Comparison of ENCODE assay signal across 8 cellular contexts in the genomic region with DNA sequence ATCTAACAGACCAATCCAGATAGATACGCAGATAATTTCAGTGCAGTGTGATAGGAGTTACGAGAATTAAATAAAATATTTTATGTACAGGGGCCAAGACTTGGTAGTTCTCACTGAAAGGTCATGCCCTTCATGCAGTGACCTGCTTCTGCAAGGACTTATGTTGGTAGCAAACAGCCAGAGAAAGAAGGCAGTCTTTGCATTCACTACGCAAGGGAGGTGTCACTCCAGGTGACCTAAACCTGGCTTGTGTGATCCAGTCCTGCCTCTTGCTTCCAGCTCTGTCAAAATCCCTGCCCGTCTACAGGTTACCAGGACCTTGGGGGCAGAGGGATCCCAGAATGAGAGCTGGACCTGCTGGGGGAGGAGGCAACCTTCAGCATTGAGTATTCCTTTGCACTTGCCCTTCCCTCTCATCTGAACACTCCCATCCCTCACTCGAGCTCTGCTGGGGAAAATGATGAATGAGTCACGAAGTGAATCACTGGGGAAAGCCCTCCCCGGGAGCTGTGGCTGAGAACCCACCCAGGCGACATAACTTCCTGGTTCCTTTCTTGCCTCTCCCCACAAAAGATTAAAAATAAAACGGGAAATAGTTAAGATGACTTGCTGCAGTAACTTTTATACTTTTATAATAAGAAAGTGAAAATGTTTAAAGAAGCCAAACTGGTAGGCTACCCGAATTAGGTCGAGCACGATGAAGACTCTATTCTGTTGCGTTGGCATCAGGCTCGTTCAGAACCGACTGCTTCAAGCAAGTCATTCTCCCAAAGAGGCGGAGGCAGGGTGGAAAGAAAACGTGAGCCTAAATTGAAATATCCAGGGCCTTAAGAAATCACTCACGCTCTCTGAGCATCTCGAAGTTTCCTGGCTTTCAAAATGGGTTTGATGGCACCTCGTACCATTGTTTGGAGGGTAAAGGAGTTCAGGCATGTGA.
DNase-seq lines count a peak whose midpoint lies in the region; ATAC-seq and TF ChIP-seq lines count a peak whose summit lies in the region.

No MANE protein-coding gene starts in this region.

- H2BK12ac ChIP-seq in trophoblast cell (ENCODE audit: low read length) = no peak overlapping the region

- peak overlapping the region; percentile 34 for H4K8ac ChIP-seq in trophoblast cell (ENCODE audit: low read depth, low read length)

- intact Hi-C loops in OCI-LY7 (cut with micrococcal nuclease; ENCODE audit: unreplicated experiment) = no loop called here

- no peak overlapping the region for H3K14ac ChIP-seq in trophoblast cell (ENCODE audit: low read length)

- peaks cover 7% of the 10 kb centered on the region; the same call in 1 of the 2 replicates for H4K20me1 ChIP-seq in OCI-LY7 (ENCODE audit: insufficient read depth, low read length)

- H3K27me3 ChIP-seq in trophoblast cell (ENCODE audit: insufficient read depth, low read length) = no peaks in the 10 kb centered on the region

- no peak overlapping the region for H3K18ac ChIP-seq in trophoblast cell (ENCODE audit: low read length)

- no peak overlapping the region for H4K12ac ChIP-seq in trophoblast cell (ENCODE audit: low read depth, low read length)

- H3K27ac ChIP-seq in epithelial cell of prostate (peak overlapping the region; percentile 32), trophoblast cell (ENCODE audit: low read depth, low read length) (no peak overlapping the region), OCI-LY7 (ENCODE audit: low read depth, low read length, poor library complexity, severe bottlenecking) (no peak overlapping the region)

- H3K9ac ChIP-seq in trophoblast cell (ENCODE audit: low read length) = no peak overlapping the region

- no peak overlapping the region for H2AK5ac ChIP-seq in trophoblast cell (ENCODE audit: low read length)

- no peaks in the 10 kb centered on the region for H3K79me1 ChIP-seq in trophoblast cell (ENCODE audit: low read length)

- H2AFZ ChIP-seq in trophoblast cell (ENCODE audit: insufficient read depth, low read length, poor library complexity) = no peak overlapping the region
- no peak overlapping the region for H2AFZ ChIP-seq in OCI-LY7 (ENCODE audit: low read length)

- H3K79me2 ChIP-seq in trophoblast cell (ENCODE audit: control insufficient read depth, insufficient read depth, low read length, poor library complexity) (no peaks in the 10 kb centered on the region), OCI-LY7 (ENCODE audit: insufficient read depth, low read depth, low read length) (no peaks in the 10 kb centered on the region)

- no peaks in the 10 kb centered on the region for H3K36me3 ChIP-seq in trophoblast cell (ENCODE audit: control insufficient read depth in 1 of 2, insufficient read depth in 2 of 2, low read length in 2 of 2)
- no peaks in the 10 kb centered on the region for H3K36me3 ChIP-seq in OCI-LY7 (ENCODE audit: insufficient read depth, low read length)

- no CpG with 5 or more reads among the region's 20 CpGs for WGBS in trophoblast cell (ENCODE audit: extremely low coverage, insufficient coverage, insufficient read length)

- peak; percentile 49 for ATAC-seq in GM18868 (IDR thresholded peaks at IDR 0.05; ENCODE audit: unreplicated experiment)
- peak; percentile 57 for ATAC-seq in HG03460 (IDR thresholded peaks at IDR 0.05; ENCODE audit: unreplicated experiment)

- H3K9me2 ChIP-seq in OCI-LY7 (ENCODE audit: insufficient read depth, low read length) = no peaks in the 10 kb centered on the region

- no peak overlapping the region for H3K23ac ChIP-seq in trophoblast cell (ENCODE audit: low read length)

- H3K4ac ChIP-seq in trophoblast cell (ENCODE audit: low read depth, low read length) = no peak overlapping the region

- peak; percentile 9 for DNase-seq in activated CD4-positive, alpha-beta T cell treated with anti-CD3 and anti-CD28 coated beads, Interleukin-2, amount 50 U/mL, for 1 hour
- peak; percentile 72 for DNase-seq in epithelial cell of prostate (ENCODE audit: low read depth, low spot score)
- peak; percentile 27 to 55 for DNase-seq in trophoblast cell
- DNase-seq in SK-N-DZ (ENCODE audit: low spot score) = no peak
- DNase-seq in NCI-H510A (lab: John Stamatoyannopoulos, UW) = no peak
- DNase-seq in OCI-LY7 (ENCODE audit: low spot score) = no peak

- H3K4me2 ChIP-seq in trophoblast cell (ENCODE audit: low read length) = no peak overlapping the region
- H3K4me2 ChIP-seq in OCI-LY7 (ENCODE audit: low read length) = no peak overlapping the region

- TF ChIP-seq CTCF in OCI-LY7 (conservative IDR thresholded peaks at IDR 0.05; ENCODE audit: low read length) = no peak

- H3K4me1 ChIP-seq in trophoblast cell (ENCODE audit: control insufficient read depth in 1 of 2, insufficient read depth in 2 of 2, low read length in 2 of 2) = peaks cover 0 to 3% of the 10 kb centered on the region in 2 experiments
- H3K4me1 ChIP-seq in OCI-LY7 (ENCODE audit: insufficient read depth, low read length, poor library complexity, severe bottlenecking) = peaks cover 4% of the 10 kb centered on the region

- H3K9me3 ChIP-seq in trophoblast cell (ENCODE audit: insufficient read depth, low read depth, low read length) (no peaks in the 10 kb centered on the region), OCI-LY7 (ENCODE audit: low read length) (no peaks in the 10 kb centered on the region)

- H4K91ac ChIP-seq in trophoblast cell (ENCODE audit: low read depth, low read length) = no peak overlapping the region

- BruUV-seq in OCI-LY7 (replicated peaks; lab: Mats Ljungman, UMichigan) = no TSS peak

- H3K4me3 ChIP-seq in trophoblast cell (ENCODE audit: low read depth, low read length) (no peak overlapping the region), OCI-LY7 (ENCODE audit: low read depth, low read length, poor library complexity, severe bottlenecking) (no peak overlapping the region)

- no peak overlapping the region for H2BK5ac ChIP-seq in trophoblast cell (ENCODE audit: low read depth, low read length, poor library complexity)

- H2BK120ac ChIP-seq in trophoblast cell (ENCODE audit: insufficient read depth, low read length, poor library complexity) = no peak overlapping the region

- CTCF ChIA-PET in OCI-LY7 (lab: Charles Lee; ENCODE audit: unreplicated experiment) = no interaction called here

- POLR2A ChIA-PET in OCI-LY7 (lab: Charles Lee) = interaction anchor here (1.0 kb wide), 1 partner anchor 63 kb away, joined by 3 read pairs; no protein-coding TSS in a partner anchor

Comparison
In these comparisons a context has a peak if more than half of its experiments do, and no peak if none do; other contexts are left out.
1. DNase-seq: peak in activated CD4-positive, alpha-beta T cell treated with anti-CD3 and anti-CD28 coated beads, Interleukin-2, amount 50 U/mL, for 1 hour (single experiment), epithelial cell of prostate (single experiment) and trophoblast cell (2 of 2); none in SK-N-DZ (single experiment), NCI-H510A (single experiment) and OCI-LY7 (single experiment).